ENCODE assay signal across 1 cellular context in the genomic region with DNA sequence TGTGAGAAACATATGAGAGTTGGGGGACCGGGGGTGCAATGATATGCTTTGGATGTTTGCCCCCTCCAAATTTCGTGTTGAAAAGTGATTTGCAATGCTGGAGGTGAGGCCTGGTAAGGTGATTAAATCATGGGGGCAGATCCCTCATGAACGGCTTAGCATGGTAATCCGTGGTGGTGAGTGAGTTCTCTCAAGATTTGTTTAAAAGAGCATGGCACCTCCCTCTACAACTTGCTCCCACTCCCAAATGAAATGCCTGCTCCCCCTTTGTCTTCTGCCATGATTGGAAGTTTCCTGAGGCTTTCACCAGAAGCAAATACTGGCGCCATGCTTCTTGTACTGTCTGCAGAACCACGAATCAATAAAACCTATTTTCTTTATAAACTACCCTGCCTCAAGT.
TF ChIP-seq lines count a peak whose summit lies in the region.

No MANE protein-coding gene starts in this region.

TF ChIP-seq in GM12878, 131 proteins besides CTCF, POLR2A, EP300 and RAD21 (continued from another document):
- TF ChIP-seq, protein P1, sequence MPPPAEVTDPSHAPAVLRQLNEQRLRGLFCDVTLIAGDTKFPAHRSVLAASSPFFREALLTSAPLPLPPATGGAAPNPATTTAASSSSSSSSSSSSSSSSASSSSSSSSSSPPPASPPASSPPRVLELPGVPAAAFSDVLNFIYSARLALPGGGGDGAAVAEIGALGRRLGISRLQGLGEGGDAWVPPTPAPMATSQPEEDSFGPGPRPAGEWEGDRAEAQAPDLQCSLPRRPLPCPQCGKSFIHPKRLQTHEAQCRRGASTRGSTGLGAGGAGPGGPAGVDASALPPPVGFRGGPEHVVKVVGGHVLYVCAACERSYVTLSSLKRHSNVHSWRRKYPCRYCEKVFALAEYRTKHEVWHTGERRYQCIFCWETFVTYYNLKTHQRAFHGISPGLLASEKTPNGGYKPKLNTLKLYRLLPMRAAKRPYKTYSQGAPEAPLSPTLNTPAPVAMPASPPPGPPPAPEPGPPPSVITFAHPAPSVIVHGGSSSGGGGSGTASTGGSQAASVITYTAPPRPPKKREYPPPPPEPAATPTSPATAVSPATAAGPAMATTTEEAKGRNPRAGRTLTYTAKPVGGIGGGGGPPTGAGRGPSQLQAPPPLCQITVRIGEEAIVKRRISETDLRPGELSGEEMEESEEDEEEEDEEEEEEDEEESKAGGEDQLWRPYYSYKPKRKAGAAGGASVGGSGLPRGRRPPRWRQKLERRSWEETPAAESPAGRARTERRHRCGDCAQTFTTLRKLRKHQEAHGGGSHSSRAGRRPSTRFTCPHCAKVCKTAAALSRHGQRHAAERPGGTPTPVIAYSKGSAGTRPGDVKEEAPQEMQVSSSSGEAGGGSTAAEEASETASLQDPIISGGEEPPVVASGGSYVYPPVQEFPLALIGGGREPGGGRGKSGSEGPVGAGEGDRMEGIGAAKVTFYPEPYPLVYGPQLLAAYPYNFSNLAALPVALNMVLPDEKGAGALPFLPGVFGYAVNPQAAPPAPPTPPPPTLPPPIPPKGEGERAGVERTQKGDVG (CRISPR knock-in tag; IDR thresholded peaks at IDR 0.05) = no peak
- TF ChIP-seq EZH2 (IDR thresholded peaks at IDR 0.05; ENCODE audit: borderline replicate concordance, control insufficient read depth, low read depth, low read length) (no peak), KLF5 (IDR thresholded peaks at IDR 0.05; ENCODE audit: partially characterized antibody) (no peak), RUNX3 (IDR thresholded peaks at IDR 0.05; ENCODE audit: low read length) (no peak), ZBTB11 (CRISPR knock-in tag; IDR thresholded peaks at IDR 0.05) (no peak), CEBPZ (IDR thresholded peaks at IDR 0.05; ENCODE audit: low read depth, low read length) (no peak)
- TF ChIP-seq, protein P2, sequence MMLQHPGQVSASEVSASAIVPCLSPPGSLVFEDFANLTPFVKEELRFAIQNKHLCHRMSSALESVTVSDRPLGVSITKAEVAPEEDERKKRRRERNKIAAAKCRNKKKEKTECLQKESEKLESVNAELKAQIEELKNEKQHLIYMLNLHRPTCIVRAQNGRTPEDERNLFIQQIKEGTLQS (IDR thresholded peaks at IDR 0.05; ENCODE audit: borderline replicate concordance, extremely low read depth, low read depth, low read length) = no peak
TF ChIP-seq in GM12878: peak in this region for 0.
